ENCODE assay signal across 22 cellular contexts in the genomic region with DNA sequence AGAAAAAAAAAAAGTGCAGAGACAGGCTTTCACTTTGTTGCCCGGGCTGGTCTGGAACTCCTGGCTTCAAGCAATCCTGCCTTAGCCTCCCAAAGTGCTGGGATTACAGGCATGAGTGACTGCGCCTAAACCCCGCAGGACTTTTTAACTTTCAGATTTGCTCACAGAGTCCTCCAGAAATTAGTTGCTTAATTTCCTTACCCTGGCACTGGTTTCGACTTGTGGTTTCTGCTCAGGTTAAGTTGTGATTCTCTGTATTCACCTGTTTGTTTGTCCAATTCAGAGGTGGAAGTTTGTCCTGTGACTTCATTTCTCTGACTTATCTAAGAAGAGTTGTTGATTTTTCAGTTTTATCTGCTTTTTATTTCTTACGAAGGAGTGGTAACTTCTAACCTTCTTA.
"Had no signal": no experiment of that assay in that cellular context is flagged by ENCODE, and none has a peak within 500 bp of the region (broad histone marks: within the 10 kb centered on the region; RNA-seq: fewer than 3 reads in every experiment).

No MANE protein-coding gene starts in this region.

- H3K27me3 ChIP-seq: heart left ventricle, neural progenitor cell, ovary, stomach, transverse colon had no signal

- H3K4me1 ChIP-seq: heart left ventricle, neural progenitor cell, stomach, transverse colon had no signal

- H3K4me3 ChIP-seq: dorsolateral prefrontal cortex, heart left ventricle, lung, neural progenitor cell, ovary, stomach, thoracic aorta, transverse colon had no signal

- ATAC-seq: heart left ventricle; left colon; left ventricle myocardium superior; natural killer cell treated with Interleukin-12 subunit alpha and Interleukin-12 subunit beta and Interleukin-15 and Interleukin-18, amount 100 ng/mL, for 72 hours; right cardiac atrium had no signal

- H3K27ac ChIP-seq: dorsolateral prefrontal cortex, heart left ventricle, neural progenitor cell, ovary, stomach, thoracic aorta, transverse colon had no signal

- H3K9me3 ChIP-seq: ovary, transverse colon had no signal

- H3K4me2 ChIP-seq: neural progenitor cell had no signal

- H2AFZ ChIP-seq: neural progenitor cell had no signal

- DNase-seq: dorsolateral prefrontal cortex; effector CD8-positive, alpha-beta T cell; foreskin melanocyte; heart left ventricle; hippocampal formation; left colon; left ventricle myocardium superior; mesenchymal stem cell; midbrain; nucleus accumbens; ovary; right cardiac atrium; small intestine; stimulated activated CD4-positive, alpha-beta T cell treated with anti-CD3 and anti-CD28 coated beads, Interleukin-12 subunit alpha, Interleukin-12 subunit beta, amount 100 ng/mL, for 4 hours; stimulated activated naive CD4-positive, alpha-beta T cell; stomach; substantia nigra; transverse colon had no signal

- H3K36me3 ChIP-seq: heart left ventricle, neural progenitor cell, ovary, stomach, thoracic aorta, transverse colon had no signal
